Comparison of ENCODE assay signal across 25 cellular contexts in the genomic region with DNA sequence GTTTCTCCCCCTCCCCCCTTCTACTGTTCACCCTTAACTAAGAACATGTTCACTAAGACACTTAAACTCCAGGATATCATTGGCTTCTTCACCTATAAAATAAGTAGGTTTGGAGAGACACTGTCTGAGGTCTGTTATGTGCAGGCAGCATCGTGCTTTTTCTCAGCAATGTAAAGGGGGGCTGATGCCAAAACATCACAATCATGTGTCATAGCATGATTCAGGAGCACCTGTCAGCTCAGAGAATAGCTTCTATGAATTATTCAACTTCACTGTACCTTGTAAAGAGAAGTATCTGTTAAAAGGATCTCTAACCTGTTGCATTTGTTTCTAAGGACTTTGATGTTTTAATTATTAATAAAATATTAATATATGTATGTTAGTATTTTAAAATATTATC.
"Had no signal": no experiment of that assay in that cellular context is flagged by ENCODE, and none has a peak within 500 bp of the region (broad histone marks: within the 10 kb centered on the region; RNA-seq: fewer than 3 reads in every experiment).

No MANE protein-coding gene starts in this region.

- H3K36me3 ChIP-seq: colonic mucosa, gastrocnemius medialis, left ventricle myocardium inferior, lower lobe of right lung, neutrophil, spleen, tibial nerve, upper lobe of right lung, vagina had no signal

- ATAC-seq: esophagus mucosa; gastrocnemius medialis; left cardiac atrium; lower lobe of right lung; sciatic nerve; stimulated activated naive B cell treated with anti-CD40 and anti-IgM and Interleukin-4, amounts not matched to agents 10 μg/mL and 1 μg/mL and 100 μg/mL, for 72 hours; stimulated activated naive CD8-positive, alpha-beta T cell treated with anti-CD3 and anti-CD28 coated beads, Interleukin-15, amount 100 ng/mL, for 72 hours; upper lobe of right lung had no signal

- DNase-seq: colonic mucosa; dermis blood vessel endothelial cell; gastrocnemius medialis; glutamatergic neuron; islet precursor cell; left cardiac atrium; left ventricle myocardium inferior; lower lobe of right lung; mesenchymal stem cell; midbrain; naive B cell; posterior cingulate gyrus; spleen; stimulated activated CD4-positive, alpha-beta T cell treated with anti-CD3 and anti-CD28 coated beads, Interleukin-15, amount 100 ng/mL, for 24 hours; stimulated activated CD4-positive, alpha-beta T cell treated with anti-CD3 and anti-CD28 coated beads, Interleukin-1b, Interleukin-23, amount 100 ng/mL, for 48 hours; stimulated activated CD4-positive, alpha-beta T cell treated with anti-CD3 and anti-CD28 coated beads, Interleukin-4, amount 100 ng/mL, for 4 hours; stimulated activated naive B cell treated with anti-CD40 and anti-IgM and Interleukin-4, amounts not matched to agents 10 μg/mL and 1 μg/mL and 100 μg/mL, for 72 hours; stimulated activated naive CD8-positive, alpha-beta T cell treated with anti-CD3 and anti-CD28 coated beads, Interleukin-15, amount 100 ng/mL, for 72 hours; testis; upper lobe of right lung had no signal

- H3K27ac ChIP-seq: colonic mucosa, gastrocnemius medialis, left ventricle myocardium inferior, lower lobe of right lung, neutrophil, spleen, testis, tibial nerve, upper lobe of right lung, vagina had no signal

- H3K4me1 ChIP-seq: colonic mucosa, gastrocnemius medialis, left ventricle myocardium inferior, lower lobe of right lung, spleen, testis, tibial nerve, upper lobe of right lung, vagina had no signal

- H3K4me3 ChIP-seq: colonic mucosa, gastrocnemius medialis, left ventricle myocardium inferior, lower lobe of right lung, spleen, testis, tibial nerve, upper lobe of right lung, vagina had no signal

- H3K9me3 ChIP-seq: colonic mucosa, gastrocnemius medialis, left ventricle myocardium inferior, lower lobe of right lung, neutrophil, testis, tibial nerve, upper lobe of right lung, vagina had no signal

- H3K27me3 ChIP-seq: colonic mucosa, gastrocnemius medialis, neutrophil, spleen, testis, tibial nerve, upper lobe of right lung, vagina had no signal
